16 cellular contexts compared by ENCODE assay signal in genomic region chr12:120762093-120762492, GRCh38. TPM values are rescaled to one million over a fixed set of nuclear protein-coding genes. Genes with fewer than 3 reads are reported as not detected.
DNase-seq lines count a peak whose midpoint lies in the region; ATAC-seq and TF ChIP-seq lines count a peak whose summit lies in the region.
"Had no signal": no experiment of that assay in that cellular context is flagged by ENCODE, and none has a peak within 500 bp of the region (broad histone marks: within the 10 kb centered on the region; RNA-seq: fewer than 3 reads in every experiment).

No MANE protein-coding gene starts in this region.

- DNase-seq in SK-N-MC (ENCODE audit: low read depth, low spot score) (no peak), epithelial cell of esophagus (ENCODE audit: low read depth) (peak; percentile 9), left lung (peak in 1 of 2 donors; percentile 48), GOT3 (lab: John Stamatoyannopoulos, UW) (no peak)
- DNase-seq: CD8-positive, alpha-beta T cell; dermis blood vessel endothelial cell; NCI-H524; SIG-M5; testis; WERI-Rb-1 had no signal

- H3K27ac ChIP-seq in SK-N-MC (peak overlapping the region; percentile 67), left lung (peak overlapping the region; percentile 33 to 70), skeletal muscle tissue (ENCODE audit: low read depth, low read length) (peak overlapping the region; percentile 87)
- H3K27ac ChIP-seq: KMS-11, neutrophil, WERI-Rb-1 had no signal

- H3K9ac ChIP-seq in SK-N-MC (ENCODE audit: insufficient read length) (no peak overlapping the region), skeletal muscle tissue (ENCODE audit: low read depth in 1 of 3, low read length in 3 of 3) (peak overlapping the region; percentile 18 to 85 (median 71))
- H3K9ac ChIP-seq: KMS-11 had no signal

- no peak for TF ChIP-seq CTCF in epithelial cell of esophagus (IDR thresholded peaks at IDR 0.05; ENCODE audit: insufficient read depth, low read depth, low read length, missing control alignments)
- no peak for TF ChIP-seq CTCF in left lung (IDR thresholded peaks at IDR 0.05)

- H3K4me1 ChIP-seq in left lung (no peaks in the 10 kb centered on the region), skeletal muscle tissue (ENCODE audit: control insufficient read depth in 3 of 3, insufficient read depth in 3 of 3, low read length in 3 of 3) (peaks cover 40 to 55% (median 43%) of the 10 kb centered on the region in 3 donors)
- H3K4me1 ChIP-seq: testis had no signal

- peaks cover 34% of the 10 kb centered on the region; the same call in 1 of the 2 replicates for H3K36me3 ChIP-seq in SK-N-MC (ENCODE audit: insufficient read depth, low read length)
- peaks cover 0 to 74% of the 10 kb centered on the region in 2 donors for H3K36me3 ChIP-seq in left lung
- peaks cover 25 to 29% (median 27%) of the 10 kb centered on the region in 3 donors for H3K36me3 ChIP-seq in skeletal muscle tissue (ENCODE audit: control insufficient read depth in 3 of 3, insufficient read depth in 3 of 3, low read length in 3 of 3)

- intact Hi-C loops in left lung (cut with DNase I) = no loop called here

- H3K27me3 ChIP-seq in left lung (no peaks in the 10 kb centered on the region), skeletal muscle tissue (ENCODE audit: control insufficient read depth in 3 of 3, insufficient read depth in 3 of 3, low read length in 3 of 3) (no peaks in the 10 kb centered on the region)
- H3K27me3 ChIP-seq: neutrophil, testis had no signal

- H3K9me3 ChIP-seq in SK-N-MC (ENCODE audit: low read depth, low read length) = no peaks in the 10 kb centered on the region
- no peaks in the 10 kb centered on the region for H3K9me3 ChIP-seq in left lung
- no peaks in the 10 kb centered on the region for H3K9me3 ChIP-seq in skeletal muscle tissue (ENCODE audit: control insufficient read depth in 3 of 3, low read length in 3 of 3)
- H3K9me3 ChIP-seq: neutrophil, testis had no signal

- ATAC-seq in left lung (peak; percentile 87), GM18868 (IDR thresholded peaks at IDR 0.05; ENCODE audit: unreplicated experiment) (no peak), HG02798 (IDR thresholded peaks at IDR 0.05; ENCODE audit: poor library complexity, unreplicated experiment) (no peak), GM18517 (IDR thresholded peaks at IDR 0.05; ENCODE audit: unreplicated experiment) (no peak)
- ATAC-seq: CD8-positive, alpha-beta T cell had no signal

- H3K4me3 ChIP-seq in SK-N-MC (no peak overlapping the region), epithelial cell of esophagus (ENCODE audit: low read length) (no peak overlapping the region), left lung (no peak overlapping the region), skeletal muscle tissue (ENCODE audit: low read length in 3 of 3) (peak overlapping the region in 2 of 3 donors; percentile 50 to 71)
- H3K4me3 ChIP-seq: testis had no signal

RNA-seq across cellular contexts. Expression of gene ACADS, which starts 36.5 kb away (rescaled TPM):
- total RNA-seq in left lung = 10 to 100 TPM; 17.3 to 20.6 TPM
- total RNA-seq in skeletal muscle tissue = 14.1 TPM

RNA-seq across cellular contexts. Expression of gene UNC119B, which starts 51.8 kb away (rescaled TPM):
- total RNA-seq in left lung = 10 to 100 TPM; 23.3 to 28.3 TPM
- 7.3 TPM for total RNA-seq in skeletal muscle tissue

Comparison
In these comparisons a context has a peak if more than half of its experiments do, and no peak if none do; other contexts are left out.
1. H3K4me3 ChIP-seq: peak in skeletal muscle tissue (2 of 3); none in SK-N-MC (single experiment), epithelial cell of esophagus (single experiment) and left lung (0 of 2).
2. Peak in every context shown above with its lines, with median percentiles within 50 percentile points of each other: H3K27ac ChIP-seq.